In the genomic region with DNA sequence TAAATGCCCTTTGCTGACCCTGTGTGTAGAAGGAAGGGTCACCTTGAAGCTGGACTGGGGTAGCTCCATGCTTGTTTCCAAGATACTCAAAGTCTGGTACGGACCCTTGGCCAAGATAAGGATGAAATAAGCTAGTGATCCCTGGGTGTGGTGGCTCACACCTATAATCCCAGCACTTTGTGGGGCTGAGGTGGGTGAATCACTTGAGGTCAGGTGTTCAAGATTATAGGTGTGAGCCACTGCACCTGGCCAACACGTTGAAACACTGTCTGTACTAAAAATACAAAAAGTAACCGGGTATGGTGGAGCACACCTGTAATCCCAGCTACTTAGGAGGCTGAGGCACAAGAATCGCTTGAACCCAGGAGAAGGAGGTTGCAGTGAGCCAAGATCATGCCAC, we compare ENCODE assay signal across 9 cellular contexts. TPM values are rescaled to one million over a fixed set of nuclear protein-coding genes. Genes with fewer than 3 reads are reported as not detected.
"Had no signal": no experiment of that assay in that cellular context is flagged by ENCODE, and none has a peak within 500 bp of the region (broad histone marks: within the 10 kb centered on the region; RNA-seq: fewer than 3 reads in every experiment).

No MANE protein-coding gene starts in this region.

- H3K4me3 ChIP-seq: GM23338, K562 had no signal

- ATAC-seq: GM23338, K562 had no signal

- FAIRE-seq: H1, H54, K562 had no signal

- H3K27ac ChIP-seq: HL-60 had no signal

- DNase-seq: H9, HCEC 1CT, IMR-90 had no signal

RNA-seq across cellular contexts. Expression of a gene that starts 33.3 kb away (rescaled TPM):
- total RNA-seq: GM23338, H1, H9, HT1080, IMR-90, K562 had no signal
- polyA plus RNA-seq: IMR-90 had no signal
